Comparison of ENCODE assay signal across 15 cellular contexts in the genomic region with DNA sequence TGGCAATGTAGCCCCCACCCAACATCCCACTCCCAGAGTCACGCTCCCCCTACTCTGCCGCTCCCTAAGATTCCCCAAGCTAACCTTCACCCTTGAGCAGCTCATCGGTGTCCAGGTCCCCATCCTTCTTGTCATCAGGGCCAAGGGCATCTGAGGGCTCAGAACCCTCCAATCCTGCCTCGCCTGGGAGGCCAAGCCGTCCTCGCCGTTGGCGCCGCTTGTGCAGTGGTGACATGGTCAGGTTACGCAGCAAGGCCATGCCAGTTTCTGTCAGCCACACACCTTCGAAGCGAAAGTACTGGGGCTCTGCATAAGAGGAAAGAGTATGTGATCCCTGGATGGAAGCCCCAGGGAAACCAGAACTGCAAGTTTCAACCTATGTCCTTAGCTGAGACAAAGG. TPM values are rescaled to one million over a fixed set of nuclear protein-coding genes. Genes with fewer than 3 reads are reported as not detected.
A peak's percentile ranks its signal among the peaks of the same experiment; 100 is the strongest.
DNase-seq lines count a peak whose midpoint lies in the region; ATAC-seq lines count a peak whose summit lies in the region.
"Had no signal": no experiment of that assay in that cellular context is flagged by ENCODE, and none has a peak within 500 bp of the region (broad histone marks: within the 10 kb centered on the region; RNA-seq: fewer than 3 reads in every experiment).

No MANE protein-coding gene starts in this region.

- ATAC-seq in right cardiac atrium (no peak), left ventricle myocardium superior (no peak)
- no peak for ATAC-seq in central memory CD8-positive, alpha-beta T cell (replicated peaks; ENCODE audit: extremely low read depth, poor library complexity, severe bottlenecking)
- no peak for ATAC-seq in stimulated activated memory B cell treated with anti-CD40 and anti-IgM and Interleukin-4, amounts not matched to agents 10 μg/mL and 1 μg/mL and 100 μg/mL, for 72 hours

- H3K4me1 Mint-ChIP-seq in central memory CD8-positive, alpha-beta T cell: peaks cover 15% of the 10 kb centered on the region
- no peaks in the 10 kb centered on the region for H3K4me1 Mint-ChIP-seq in stimulated activated memory B cell treated with anti-CD40 and anti-IgM and Interleukin-4, amounts not matched to agents 10 μg/mL and 1 μg/mL and 100 μg/mL, for 72 hours

- H3K4me3 Mint-ChIP-seq in central memory CD8-positive, alpha-beta T cell: peak overlapping the region; percentile 8
- H3K4me3 Mint-ChIP-seq in stimulated activated memory B cell treated with anti-CD40 and anti-IgM and Interleukin-4, amounts not matched to agents 10 μg/mL and 1 μg/mL and 100 μg/mL, for 72 hours: no peak overlapping the region

- H3K27ac Mint-ChIP-seq in central memory CD8-positive, alpha-beta T cell (ENCODE audit: low read depth): peak overlapping the region; percentile 95
- peak overlapping the region; percentile 42 for H3K27ac Mint-ChIP-seq in stimulated activated memory B cell treated with anti-CD40 and anti-IgM and Interleukin-4, amounts not matched to agents 10 μg/mL and 1 μg/mL and 100 μg/mL, for 72 hours

- DNase-seq in right cardiac atrium: peak in 2 of 3 donors; percentile 17 to 33
- DNase-seq in left ventricle myocardium superior: no peak
- DNase-seq in central memory CD8-positive, alpha-beta T cell (ENCODE audit: low spot score in 2 of 2): no peak
- no peak for DNase-seq in activated CD4-positive, CD25-positive, alpha-beta regulatory T cell (lab: John Stamatoyannopoulos, UW)
- DNase-seq: ACHN, DMS 273 treated with DMSO at 0.1 percent for 48 hours, IMR-90, Kasumi-1, NCI-H187 treated with DMSO at 0.1 percent for 48 hours, NCI-H2171, NCI-H774 had no signal

- no peak overlapping the region for H3K27ac ChIP-seq in right cardiac atrium (ENCODE audit: low read length)
- H3K27ac ChIP-seq: PC-9 had no signal

- H3K9me3 Mint-ChIP-seq in central memory CD8-positive, alpha-beta T cell: no peaks in the 10 kb centered on the region
- no peaks in the 10 kb centered on the region for H3K9me3 Mint-ChIP-seq in stimulated activated memory B cell treated with anti-CD40 and anti-IgM and Interleukin-4, amounts not matched to agents 10 μg/mL and 1 μg/mL and 100 μg/mL, for 72 hours

- peaks cover 81% of the 10 kb centered on the region for H3K36me3 Mint-ChIP-seq in central memory CD8-positive, alpha-beta T cell (ENCODE audit: insufficient read depth)
- H3K36me3 Mint-ChIP-seq in stimulated activated memory B cell treated with anti-CD40 and anti-IgM and Interleukin-4, amounts not matched to agents 10 μg/mL and 1 μg/mL and 100 μg/mL, for 72 hours: peaks cover 91% of the 10 kb centered on the region

- 96% methylated on average over 12 of the region's 12 CpGs for WGBS in right cardiac atrium

- no peak overlapping the region for H3K4me3 ChIP-seq in right cardiac atrium (ENCODE audit: low read length)
- H3K4me3 ChIP-seq: HAP-1, PC-9 had no signal

- intact Hi-C loops in right cardiac atrium (cut with DNase I) (no loop called here), left ventricle myocardium superior (cut with micrococcal nuclease) (no loop called here)

- no peaks in the 10 kb centered on the region for H3K27me3 ChIP-seq in right cardiac atrium (ENCODE audit: control insufficient read depth, insufficient read depth)

- no peaks in the 10 kb centered on the region for H3K9me3 ChIP-seq in right cardiac atrium (ENCODE audit: control insufficient read depth, low read length)
- H3K9me3 ChIP-seq: HAP-1 had no signal

- H3K27me3 Mint-ChIP-seq in central memory CD8-positive, alpha-beta T cell: no peaks in the 10 kb centered on the region
- H3K27me3 Mint-ChIP-seq in stimulated activated memory B cell treated with anti-CD40 and anti-IgM and Interleukin-4, amounts not matched to agents 10 μg/mL and 1 μg/mL and 100 μg/mL, for 72 hours: no peaks in the 10 kb centered on the region

- H3K4me1 ChIP-seq in right cardiac atrium (ENCODE audit: control insufficient read depth, insufficient read depth, low read length): no peaks in the 10 kb centered on the region
- H3K4me1 ChIP-seq: HAP-1 had no signal

RNA-seq across cellular contexts. Expression of gene KMT2D, which starts 15.9 kb away (rescaled TPM):
- total RNA-seq in right cardiac atrium: 10 to 100 TPM; 38.8 to 53.5 (median 46.2) TPM
- 43.1 TPM for polyA plus RNA-seq in right cardiac atrium
- total RNA-seq in left ventricle myocardium superior: 43.8 TPM

RNA-seq across cellular contexts. Expression of gene RHEBL1, which starts 25.1 kb away (rescaled TPM):
- under 1 TPM in 2 of 4 donors, not detected in 2; 0.21 to 0.31 TPM for total RNA-seq in right cardiac atrium
- polyA plus RNA-seq in right cardiac atrium: 0.59 TPM
- 0.32 TPM for total RNA-seq in left ventricle myocardium superior

RNA-seq across cellular contexts. Expression of gene PRKAG1, which starts 26.1 kb away (rescaled TPM):
- total RNA-seq in right cardiac atrium: 10 to 100 TPM; 65.7 to 88.9 (median 80.7) TPM
- 72.4 TPM for polyA plus RNA-seq in right cardiac atrium
- 78.1 TPM for total RNA-seq in left ventricle myocardium superior

RNA-seq across cellular contexts. Expression of gene DDN, which starts 45.5 kb away (rescaled TPM):
- total RNA-seq in right cardiac atrium: 1 to 10 TPM in 2 of 4 donors, under 1 TPM in 2; 0.42 to 2.8 (median 1.1) TPM
- 1.6 TPM for polyA plus RNA-seq in right cardiac atrium
- total RNA-seq in left ventricle myocardium superior: 0.77 TPM

RNA-seq across cellular contexts. Expression of gene DHH, which starts 49.9 kb away (rescaled TPM):
- total RNA-seq in right cardiac atrium (1 to 10 TPM in 1 of 4 donors, under 1 TPM in 3; 0.35 to 1.7 (median 0.68) TPM), left ventricle myocardium superior (0.52 TPM)
- polyA plus RNA-seq in right cardiac atrium: 0.54 TPM
- total RNA-seq: Daoy had no signal

Comparison
In these comparisons a context has a peak if more than half of its experiments do, and no peak if none do; other contexts are left out.
1. DNase-seq: peak in right cardiac atrium (2 of 3); none in left ventricle myocardium superior (single experiment), central memory CD8-positive, alpha-beta T cell (0 of 2) and activated CD4-positive, CD25-positive, alpha-beta regulatory T cell (0 of 4).